In genomic region chr20:15837563-15837962, GRCh38 we compare ENCODE assay signal across 29 cellular contexts.
"Had no signal": no experiment of that assay in that cellular context is flagged by ENCODE, and none has a peak within 500 bp of the region (broad histone marks: within the 10 kb centered on the region; RNA-seq: fewer than 3 reads in every experiment).

No MANE protein-coding gene starts in this region.

- H2AFZ ChIP-seq: PC-9 had no signal

- H3K27ac ChIP-seq: KMS-11, PC-9, SJSA1 had no signal

- H3K4me1 ChIP-seq: SJSA1 had no signal

- H3K4me3 ChIP-seq: PC-9, SJSA1 had no signal

- DNase-seq: Karpas-422, KBM-7, MM.1S, MV-4-11, NCI-H1092, NCI-H1105, NCI-H1417 treated with DMSO at 0.1 percent for 48 hours, NCI-H1436 treated with DMSO at 0.1 percent for 48 hours, NCI-H1694 treated with DMSO at 0.1 percent for 48 hours, NCI-H187 treated with DMSO at 0.1 percent for 48 hours, NCI-H2029, NCI-H2081, NCI-H2171 treated with DMSO at 0.1 percent for 48 hours, NCI-H2227 treated with DMSO at 0.1 percent for 48 hours, NCI-H345, NCI-H446, NCI-H524, NCI-H526, NCI-H69, NCI-H748 treated with DMSO at 0.1 percent for 48 hours, NCI-H82, PC-9, Right ventricle myocardium superior, RPMI8226, SHP77 treated with DMSO at 0.1 percent for 48 hours had no signal

- H3K9me3 ChIP-seq: SJSA1 had no signal

- H3K4me2 ChIP-seq: KMS-11, PC-9 had no signal

- H3K36me3 ChIP-seq: SJSA1 had no signal

- H3K27me3 ChIP-seq: SJSA1 had no signal

- ATAC-seq: Panc1, SK-N-SH treated with all-trans-retinoic acid at 6 μM for 48 hours had no signal
